Comparison of ENCODE assay signal across 1 cellular context in genomic region chr6:32105433-32105832, GRCh38.
TF ChIP-seq lines count a peak whose summit lies in the region.

No MANE protein-coding gene starts in this region.

TF ChIP-seq in K562, 482 proteins besides CTCF, POLR2A, EP300 and RAD21 (continues in another document):
- TF ChIP-seq MAFG (tag; conservative IDR thresholded peaks at IDR 0.05) (no peak), ZNF584 (CRISPR knock-in tag; IDR thresholded peaks at IDR 0.05; ENCODE audit: low read depth) (no peak), POLR3A (IDR thresholded peaks at IDR 0.05; ENCODE audit: borderline replicate concordance, extremely low read depth, insufficient read depth, insufficient read length) (no peak), SMAD2 (IDR thresholded peaks at IDR 0.05; ENCODE audit: low read depth, low read length) (no peak), ZBTB26 (CRISPR knock-in tag; IDR thresholded peaks at IDR 0.05) (no peak), ATF7 (IDR thresholded peaks at IDR 0.05) (no peak), ZNF75A (CRISPR knock-in tag; IDR thresholded peaks at IDR 0.05) (no peak), RCOR1 (IDR thresholded peaks at IDR 0.05; ENCODE audit: borderline replicate concordance in 1 of 2, low read depth in 2 of 2, low read length in 2 of 2) (no peak), BRD4 (IDR thresholded peaks at IDR 0.05) (no peak), CHD7 (IDR thresholded peaks at IDR 0.05; ENCODE audit: low read depth, low read length) (no peak), RFX7 (CRISPR knock-in tag; IDR thresholded peaks at IDR 0.05) (no peak), ZNF583 (CRISPR knock-in tag; IDR thresholded peaks at IDR 0.05) (no peak), FOXJ3 (CRISPR knock-in tag; IDR thresholded peaks at IDR 0.05) (0 out of 2 replicates have a peak, but pooled peaks have one; percentile 11), POLR2G (IDR thresholded peaks at IDR 0.05; ENCODE audit: low read depth, low read length) (no peak), YBX1 (IDR thresholded peaks at IDR 0.05) (no peak), MED1 (CRISPR knock-in tag; IDR thresholded peaks at IDR 0.05; ENCODE audit: borderline replicate concordance) (no peak), ATF6 (CRISPR knock-in tag; IDR thresholded peaks at IDR 0.05) (no peak), HMBOX1 (IDR thresholded peaks at IDR 0.05) (no peak), RFX1 (IDR thresholded peaks at IDR 0.05) (no peak), RAD51 (IDR thresholded peaks at IDR 0.05; ENCODE audit: borderline replicate concordance, low read depth) (no peak), TCF7L2 (IDR thresholded peaks at IDR 0.05; ENCODE audit: low read depth, low read length) (no peak), ZNF311 (CRISPR knock-in tag; IDR thresholded peaks at IDR 0.05) (no peak), HCFC1 (IDR thresholded peaks at IDR 0.05; ENCODE audit: low read depth, low read length) (no peak), ZNF639 (CRISPR knock-in tag; conservative IDR thresholded peaks at IDR 0.05 in 1 of 2, IDR thresholded peaks at IDR 0.05 in 1 of 2) (no peak), PHB2 (IDR thresholded peaks at IDR 0.05; ENCODE audit: low read depth) (no peak), NONO (IDR thresholded peaks at IDR 0.05; ENCODE audit: low read depth in 2 of 2, low read length in 1 of 2) (no peak), GTF3C2 (IDR thresholded peaks at IDR 0.05; ENCODE audit: borderline replicate concordance, extremely low read depth, insufficient read length) (no peak), PHTF2 (CRISPR knock-in tag; IDR thresholded peaks at IDR 0.05) (no peak), PBX2 (CRISPR knock-in tag; IDR thresholded peaks at IDR 0.05; ENCODE audit: low read depth) (no peak), PBX2 (tag; conservative IDR thresholded peaks at IDR 0.05; ENCODE audit: low read depth) (no peak), MNT (conservative IDR thresholded peaks at IDR 0.05) (0 out of 4 replicates have a peak, but pooled peaks of 1 of the 2 experiments have one; percentile 25), ZNF384 (IDR thresholded peaks at IDR 0.05; ENCODE audit: low read depth, low read length) (no peak)
